In genomic region chr10:78972160-78972946, GRCh38 we compare ENCODE assay signal across 8 cellular contexts.
DNase-seq lines count a peak whose midpoint lies in the region; ATAC-seq and TF ChIP-seq lines count a peak whose summit lies in the region.

No MANE protein-coding gene starts in this region.

- H4K20me1 ChIP-seq in hepatocyte (ENCODE audit: insufficient read depth, poor library complexity, severe bottlenecking): no peaks in the 10 kb centered on the region

- TF ChIP-seq CTCF in astrocyte of the cerebellum (IDR thresholded peaks at IDR 0.05; ENCODE audit: low read depth, low read length, missing control alignments): no peak
- TF ChIP-seq CTCF in hepatocyte (IDR thresholded peaks at IDR 0.05; ENCODE audit: poor library complexity): no peak
- TF ChIP-seq CTCF in retinal pigment epithelial cell (conservative IDR thresholded peaks at IDR 0.05; ENCODE audit: low read depth, low read length): no peak

- H3K4me3 ChIP-seq in astrocyte of the cerebellum (ENCODE audit: low read depth, low read length): no peak overlapping the region
- H3K4me3 ChIP-seq in hepatocyte: no peak overlapping the region
- H3K4me3 ChIP-seq in retinal pigment epithelial cell (ENCODE audit: low read length): no peak overlapping the region

- no peaks in the 10 kb centered on the region for H3K27me3 Mint-ChIP-seq in activated naive CD4-positive, alpha-beta T cell treated with anti-CD3 and anti-CD28 coated beads, Interleukin-2, amount 50 U/mL, for 24 hours

- 48% methylated on average over 11 of the region's 11 CpGs for WGBS in hepatocyte (ENCODE audit: low lambda C conversion rate, missing lambda C conversion rate)

- no peak for DNase-seq in activated naive CD4-positive, alpha-beta T cell treated with anti-CD3 and anti-CD28 coated beads, Interleukin-2, amount 50 U/mL, for 16 hours
- peak; percentile 61 for DNase-seq in astrocyte of the cerebellum (ENCODE audit: low read depth)
- peak; percentile 74 for DNase-seq in hepatocyte (ENCODE audit: low spot score)
- peak; percentile 52 for DNase-seq in retinal pigment epithelial cell (ENCODE audit: low read depth)
- DNase-seq in SHP77 treated with DMSO at 0.1 percent for 48 hours (lab: John Stamatoyannopoulos, UW): no peak
- DNase-seq in NCI-H1436 (lab: John Stamatoyannopoulos, UW): no peak

- H3K36me3 ChIP-seq in hepatocyte (replicated peaks; ENCODE audit: insufficient read depth, low read depth): no peaks in the 10 kb centered on the region

- H3K27ac ChIP-seq in hepatocyte: peak overlapping the region; percentile 99

- H3K4me1 Mint-ChIP-seq in activated naive CD4-positive, alpha-beta T cell treated with anti-CD3 and anti-CD28 coated beads, Interleukin-2, amount 50 U/mL, for 24 hours: peaks cover 27% of the 10 kb centered on the region

- in situ Hi-C loops in astrocyte of the cerebellum (cut with HindIII; ENCODE audit: low sequenced_read_pairs): no loop called here

- no peak overlapping the region for H2AFZ ChIP-seq in hepatocyte

- H3K27ac Mint-ChIP-seq in activated naive CD4-positive, alpha-beta T cell treated with anti-CD3 and anti-CD28 coated beads, Interleukin-2, amount 50 U/mL, for 24 hours: peak overlapping the region; percentile 66

- H3K79me2 ChIP-seq in hepatocyte: peaks cover 2% of the 10 kb centered on the region

- H3K4me3 Mint-ChIP-seq in activated naive CD4-positive, alpha-beta T cell treated with anti-CD3 and anti-CD28 coated beads, Interleukin-2, amount 50 U/mL, for 24 hours: peak overlapping the region; percentile 70

- H3K27me3 ChIP-seq in hepatocyte: no peaks in the 10 kb centered on the region

- peaks cover 29% of the 10 kb centered on the region for H3K4me1 ChIP-seq in hepatocyte (ENCODE audit: insufficient read depth)

- no peak for ATAC-seq in HG02870 (IDR thresholded peaks at IDR 0.05; ENCODE audit: unreplicated experiment)

- no peaks in the 10 kb centered on the region for H3K36me3 Mint-ChIP-seq in activated naive CD4-positive, alpha-beta T cell treated with anti-CD3 and anti-CD28 coated beads, Interleukin-2, amount 50 U/mL, for 24 hours

- peak overlapping the region; percentile 83 for H3K4me2 ChIP-seq in hepatocyte

- H3K9me2 ChIP-seq in hepatocyte (replicated peaks; ENCODE audit: insufficient read depth): no peaks in the 10 kb centered on the region

- no peaks in the 10 kb centered on the region for H3K9me3 ChIP-seq in hepatocyte (ENCODE audit: low read depth)

- no peaks in the 10 kb centered on the region for H3K9me3 Mint-ChIP-seq in activated naive CD4-positive, alpha-beta T cell treated with anti-CD3 and anti-CD28 coated beads, Interleukin-2, amount 50 U/mL, for 24 hours

Comparison
In these comparisons a context has a peak if more than half of its experiments do, and no peak if none do; other contexts are left out.
1. DNase-seq: peak in astrocyte of the cerebellum (single experiment), hepatocyte (single experiment) and retinal pigment epithelial cell (single experiment); none in activated naive CD4-positive, alpha-beta T cell treated with anti-CD3 and anti-CD28 coated beads, Interleukin-2, amount 50 U/mL, for 16 hours (single experiment), SHP77 treated with DMSO at 0.1 percent for 48 hours (single experiment) and NCI-H1436 (single experiment).